Comparison of ENCODE assay signal across 8 cellular contexts in genomic region chr17:17303010-17303846, GRCh38. TPM values are rescaled to one million over a fixed set of nuclear protein-coding genes. Genes with fewer than 3 reads are reported as not detected.
DNase-seq lines count a peak whose midpoint lies in the region; ATAC-seq and TF ChIP-seq lines count a peak whose summit lies in the region.

TSS of gene NT5M (plus strand) at chr17:17303373. CDS start at chr17:17303551, 178 bp downstream.

- 1% methylated on average over 12 to 72 of the region's 107 CpGs for WGBS in lower leg skin, 2 donors

- no peak for TF ChIP-seq POLR2A in lower leg skin (IDR thresholded peaks at IDR 0.05)

- H3K27me3 Mint-ChIP-seq in activated CD4-positive, alpha-beta T cell treated with anti-CD3 and anti-CD28 coated beads, Interleukin-2, amount 10 ng/mL, durations not matched to agents 7 days and 5 days: no peaks in the 10 kb centered on the region

- peak; percentile 18 to 27 for DNase-seq in NCI-H187 (lab: John Stamatoyannopoulos, UW)
- DNase-seq in NCI-H187 treated with DMSO at 0.1 percent for 48 hours (lab: John Stamatoyannopoulos, UW): no peak
- DNase-seq in NCI-H510A treated with DMSO at 0.1 percent for 48 hours (lab: John Stamatoyannopoulos, UW): peak; percentile 83
- DNase-seq in activated CD4-positive, alpha-beta T cell treated with anti-CD3 and anti-CD28 coated beads, Interleukin-2, amount 10 ng/mL, durations not matched to agents 7 days and 5 days: peak; percentile 74
- DNase-seq in dorsolateral prefrontal cortex: peak; percentile 60 to 86 (median 82)
- DNase-seq in lower leg skin (ENCODE audit: low spot score in 2 of 2): peak; percentile 43 to 94
- peak; percentile 74 for DNase-seq in stimulated activated CD4-positive, alpha-beta T cell treated with anti-CD3 and anti-CD28 coated beads, Interleukin-4, amount 100 ng/mL, for 1 hour

- H3K4me3 Mint-ChIP-seq in activated CD4-positive, alpha-beta T cell treated with anti-CD3 and anti-CD28 coated beads, Interleukin-2, amount 10 ng/mL, durations not matched to agents 7 days and 5 days: peak within 1 kb of the TSS; percentile 82

- TF ChIP-seq CTCF in dorsolateral prefrontal cortex (IDR thresholded peaks at IDR 0.05 in 54 of 56, conservative IDR thresholded peaks at IDR 0.05 in 2 of 56; ENCODE audit: low read depth in 1 of 56, partially characterized antibody in 56 of 56) (peak in 4 of 56 donors; percentile 4 to 13 (median 9)), lower leg skin (IDR thresholded peaks at IDR 0.05) (no peak)

- H3K36me3 Mint-ChIP-seq in activated CD4-positive, alpha-beta T cell treated with anti-CD3 and anti-CD28 coated beads, Interleukin-2, amount 10 ng/mL, durations not matched to agents 7 days and 5 days (ENCODE audit: low read depth): peaks cover 3% of the 10 kb centered on the region

- H3K4me3 ChIP-seq in dorsolateral prefrontal cortex (peak within 1 kb of the TSS; percentile 47 to 82 (median 70)), lower leg skin (ENCODE audit: low read depth, poor library complexity, severe bottlenecking) (peak within 1 kb of the TSS; percentile 22)

- ATAC-seq in HG03066 (IDR thresholded peaks at IDR 0.05; ENCODE audit: low read depth, unreplicated experiment): peak; percentile 51

- no peaks in the 10 kb centered on the region for H3K9me3 Mint-ChIP-seq in activated CD4-positive, alpha-beta T cell treated with anti-CD3 and anti-CD28 coated beads, Interleukin-2, amount 10 ng/mL, durations not matched to agents 7 days and 5 days

- H3K27ac Mint-ChIP-seq in activated CD4-positive, alpha-beta T cell treated with anti-CD3 and anti-CD28 coated beads, Interleukin-2, amount 10 ng/mL, durations not matched to agents 7 days and 5 days: peak within 1 kb of the TSS; percentile 92

- peak within 1 kb of the TSS in 51 of 59 donors; percentile 3 to 84 (median 67) for H3K27ac ChIP-seq in dorsolateral prefrontal cortex

- intact Hi-C loops in dorsolateral prefrontal cortex (cut with DNase I): loop anchor here (10.0 kb wide), 2 partner anchors 158 to 298 kb away; no protein-coding TSS in a partner anchor
- intact Hi-C loops in lower leg skin (cut with DNase I; ENCODE audit: low total_unique reads): no loop called here

- CTCF ChIA-PET in activated CD4-positive, alpha-beta T cell treated with anti-CD3 and anti-CD28 coated beads, Interleukin-2, amount 10 ng/mL, durations not matched to agents 7 days and 5 days (lab: Charles Lee): no interaction called here

- peaks cover 41% of the 10 kb centered on the region for H3K4me1 Mint-ChIP-seq in activated CD4-positive, alpha-beta T cell treated with anti-CD3 and anti-CD28 coated beads, Interleukin-2, amount 10 ng/mL, durations not matched to agents 7 days and 5 days

- POLR2A ChIA-PET in activated CD4-positive, alpha-beta T cell treated with anti-CD3 and anti-CD28 coated beads, Interleukin-2, amount 10 ng/mL, durations not matched to agents 7 days and 5 days (lab: Charles Lee): no interaction called here

- H3K27me3 ChIP-seq in dorsolateral prefrontal cortex: no peaks in the 10 kb centered on the region

RNA-seq across cellular contexts. Expression of gene NT5M, which starts in this region (rescaled TPM):
- 1 to 10 TPM; 5.5 to 7.6 TPM for total RNA-seq in activated CD4-positive, alpha-beta T cell treated with anti-CD3 and anti-CD28 coated beads, Interleukin-2, amount 10 ng/mL, durations not matched to agents 7 days and 5 days
- total RNA-seq in dorsolateral prefrontal cortex: 10 to 100 TPM in 104 of 120 experiments, 1 to 10 TPM in 16; 7.4 to 19.5 (median 13.0) TPM
- total RNA-seq in lower leg skin: 1 to 10 TPM in 2 of 4 donors, under 1 TPM in 2; 0.53 to 4.5 (median 1.1) TPM
